Comparison of ENCODE assay signal across 15 cellular contexts in the genomic region with DNA sequence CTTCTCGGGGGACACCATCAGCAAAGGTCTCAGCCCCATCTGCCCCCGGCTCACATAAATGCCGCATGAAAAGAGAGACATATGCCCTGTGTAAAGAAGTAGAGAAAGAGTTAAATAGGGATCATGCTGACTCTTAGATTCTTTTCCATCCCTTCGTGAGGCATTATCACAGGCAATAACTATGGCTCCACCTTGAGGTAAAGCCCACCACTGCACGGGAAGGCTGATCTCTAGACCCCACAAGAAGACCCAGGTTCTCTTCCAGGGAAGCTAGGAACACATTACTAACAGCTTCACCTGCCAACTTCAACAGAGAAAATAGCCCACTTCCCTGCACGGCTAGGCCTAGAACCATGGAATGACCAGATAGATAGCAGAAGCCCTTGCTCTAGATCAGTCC. TPM values are rescaled to one million over a fixed set of nuclear protein-coding genes. Genes with fewer than 3 reads are reported as not detected.
DNase-seq lines count a peak whose midpoint lies in the region; ATAC-seq and TF ChIP-seq lines count a peak whose summit lies in the region.
"Had no signal": no experiment of that assay in that cellular context is flagged by ENCODE, and none has a peak within 500 bp of the region (broad histone marks: within the 10 kb centered on the region; RNA-seq: fewer than 3 reads in every experiment).

No MANE protein-coding gene starts in this region.

- TF ChIP-seq CTCF in AG04450 (IDR thresholded peaks at IDR 0.05; ENCODE audit: low read depth, low read length): peak; percentile 38
- peak; percentile 17; the same call in 1 of the 2 replicates for TF ChIP-seq CTCF in GM12874 (IDR thresholded peaks at IDR 0.05; ENCODE audit: insufficient read depth, low read depth, low read length)
- TF ChIP-seq CTCF in VCaP (conservative IDR thresholded peaks at IDR 0.05): peak; percentile 30
- peak; percentile 10 for TF ChIP-seq CTCF in hepatocyte (IDR thresholded peaks at IDR 0.05; ENCODE audit: poor library complexity)
- TF ChIP-seq CTCF in upper lobe of right lung (IDR thresholded peaks at IDR 0.05): no peak

- DNase-seq in AG04450 (ENCODE audit: low read depth, low spot score) (no peak), hepatocyte (ENCODE audit: low spot score) (no peak), MG63 (no peak), upper lobe of right lung (no peak)
- DNase-seq in activated CD8-positive, alpha-beta memory T cell treated with anti-CD3 and anti-CD28 coated beads, Interleukin-2, amount 50 U/mL, for 4 hours: no peak
- DNase-seq: activated B cell treated with CpG ODN at 0.5 μM for 24 hours; activated T-cell treated with anti-CD3 and anti-CD28 coated beads, Interleukin-2, amount 50 U/mL, for 4 hours; CD4-positive, alpha-beta memory T cell; NCI-H510A treated with DMSO at 0.1 percent for 48 hours; right cardiac atrium had no signal

- 76% methylated on average over 6 of the region's 6 CpGs for WGBS in hepatocyte (ENCODE audit: low lambda C conversion rate, missing lambda C conversion rate)

- no peaks in the 10 kb centered on the region for H3K9me2 ChIP-seq in hepatocyte (replicated peaks; ENCODE audit: insufficient read depth)

- H3K27me3 ChIP-seq in AG04450 (ENCODE audit: control insufficient read depth, insufficient read depth, low read length): no peaks in the 10 kb centered on the region
- H3K27me3 ChIP-seq in hepatocyte: no peaks in the 10 kb centered on the region
- H3K27me3 ChIP-seq in MG63: no peaks in the 10 kb centered on the region
- H3K27me3 ChIP-seq in upper lobe of right lung: no peaks in the 10 kb centered on the region
- H3K27me3 ChIP-seq: SJSA1 had no signal

- CTCF ChIA-PET in AG04450 (lab: Charles Lee): interaction anchor here (1.9 kb wide), 1 partner anchor 12 kb away, joined by 5 read pairs; no protein-coding TSS in a partner anchor

- POLR2A ChIA-PET in AG04450 (lab: Yijun Ruan, JAX): no interaction called here

- peaks cover 3% of the 10 kb centered on the region for H3K79me2 ChIP-seq in hepatocyte

- no peaks in the 10 kb centered on the region for H3K9me3 ChIP-seq in AG04450 (ENCODE audit: control insufficient read depth, insufficient read depth, low read length)
- no peaks in the 10 kb centered on the region for H3K9me3 ChIP-seq in hepatocyte (ENCODE audit: low read depth)
- no peaks in the 10 kb centered on the region for H3K9me3 ChIP-seq in MG63
- no peaks in the 10 kb centered on the region for H3K9me3 ChIP-seq in upper lobe of right lung
- H3K9me3 ChIP-seq: SJSA1 had no signal

- H3K4me3 ChIP-seq in AG04450 (ENCODE audit: low read depth, low read length) (no peak overlapping the region), hepatocyte (no peak overlapping the region), MG63 (no peak overlapping the region), upper lobe of right lung (no peak overlapping the region)
- H3K4me3 ChIP-seq: SJSA1 had no signal

- no peak overlapping the region for H3K27ac ChIP-seq in AG04450 (ENCODE audit: low read depth, low read length)
- H3K27ac ChIP-seq in VCaP: no peak overlapping the region
- no peak overlapping the region for H3K27ac ChIP-seq in hepatocyte
- no peak overlapping the region for H3K27ac ChIP-seq in upper lobe of right lung
- H3K27ac ChIP-seq: SJSA1 had no signal

- H3K4me1 ChIP-seq in hepatocyte (ENCODE audit: insufficient read depth) (no peaks in the 10 kb centered on the region), upper lobe of right lung (no peaks in the 10 kb centered on the region)
- H3K4me1 ChIP-seq: SJSA1 had no signal

- H4K20me1 ChIP-seq in hepatocyte (ENCODE audit: insufficient read depth, poor library complexity, severe bottlenecking): peaks cover 12% of the 10 kb centered on the region

- ATAC-seq in upper lobe of right lung: no peak
- ATAC-seq in GM21390 (IDR thresholded peaks at IDR 0.05; ENCODE audit: unreplicated experiment): no peak
- ATAC-seq: activated T-cell treated with anti-CD3 and anti-CD28 coated beads, Interleukin-2, amount 50 U/mL, for 4 hours; right cardiac atrium had no signal

- H3K36me3 ChIP-seq in hepatocyte (replicated peaks; ENCODE audit: insufficient read depth, low read depth) (no peaks in the 10 kb centered on the region), MG63 (peaks cover 92% of the 10 kb centered on the region), upper lobe of right lung (peaks cover 100% of the 10 kb centered on the region)

- H3K4me2 ChIP-seq in hepatocyte: no peak overlapping the region

- intact Hi-C loops in upper lobe of right lung (cut with DNase I): no loop called here

- no peak overlapping the region for H2AFZ ChIP-seq in hepatocyte

RNA-seq across cellular contexts. Expression of gene NOP2, which starts 14.1 kb away (rescaled TPM):
- polyA plus RNA-seq in AG04450 (2011; rRNA removed): 35.7 and 41.3 TPM in 2 replicates
- polyA minus RNA-seq in AG04450 (2011; rRNA and poly(A)+ RNA removed): 31.7 and 43.9 TPM in 2 replicates
- 36.1 and 40.3 TPM in 2 replicates for total RNA-seq in hepatocyte
- 37.8 and 38.1 TPM in 2 replicates for polyA plus RNA-seq in hepatocyte
- total RNA-seq in MG63 (2014; rRNA removed; shearing (Covaris generic); ENCODE audit: low replicate concordance): 64.5 and 90.4 TPM in 2 replicates
- total RNA-seq in upper lobe of right lung: 32.2 TPM

RNA-seq across cellular contexts. Expression of gene CHD4, which starts 25.0 kb away (rescaled TPM):
- 86.3 and 119 TPM in 2 replicates for polyA plus RNA-seq in AG04450 (2011; rRNA removed)
- polyA minus RNA-seq in AG04450 (2011; rRNA and poly(A)+ RNA removed): 235 and 284 TPM in 2 replicates
- total RNA-seq in hepatocyte: 181 and 211 TPM in 2 replicates
- polyA plus RNA-seq in hepatocyte: 74.1 and 108 TPM in 2 replicates
- 155 and 166 TPM in 2 replicates for total RNA-seq in MG63 (2014; rRNA removed; shearing (Covaris generic); ENCODE audit: low replicate concordance)
- 160 TPM for total RNA-seq in upper lobe of right lung

RNA-seq across cellular contexts. Expression of gene IFFO1, which starts 26.4 kb away (rescaled TPM):
- 23.8 and 24.2 TPM in 2 replicates for polyA plus RNA-seq in AG04450 (2011; rRNA removed)
- 17.8 and 18.2 TPM in 2 replicates for polyA minus RNA-seq in AG04450 (2011; rRNA and poly(A)+ RNA removed)
- 5.4 and 7.5 TPM in 2 replicates for total RNA-seq in hepatocyte
- 11.2 and 15.2 TPM in 2 replicates for polyA plus RNA-seq in hepatocyte
- 6.1 and 13.2 TPM in 2 replicates for total RNA-seq in MG63 (2014; rRNA removed; shearing (Covaris generic); ENCODE audit: low replicate concordance)
- 23.5 TPM for total RNA-seq in upper lobe of right lung

RNA-seq across cellular contexts. Expression of gene GAPDH, which starts 47.9 kb away (rescaled TPM):
- 9,160 and 11,356 TPM in 2 replicates for polyA plus RNA-seq in AG04450 (2011; rRNA removed)
- polyA minus RNA-seq in AG04450 (2011; rRNA and poly(A)+ RNA removed): 15,456 and 19,888 TPM in 2 replicates
- total RNA-seq in hepatocyte: 1,719 and 1,827 TPM in 2 replicates
- polyA plus RNA-seq in hepatocyte: 2,607 and 2,708 TPM in 2 replicates
- 4,502 and 8,561 TPM in 2 replicates for total RNA-seq in MG63 (2014; rRNA removed; shearing (Covaris generic); ENCODE audit: low replicate concordance)
- total RNA-seq in upper lobe of right lung: 736 TPM

RNA-seq across cellular contexts. Expression of gene LPAR5, which starts 53.6 kb away (rescaled TPM):
- polyA plus RNA-seq in AG04450 (2011; rRNA removed) (not detected in 2 replicates), hepatocyte (0.34 and 2.0 TPM in 2 replicates)
- not detected in 2 replicates for polyA minus RNA-seq in AG04450 (2011; rRNA and poly(A)+ RNA removed)
- total RNA-seq in hepatocyte (0.60 and 1.0 TPM in 2 replicates), upper lobe of right lung (2.5 TPM)
- 0.03 TPM in 1 of 2 replicates, not detected in the other for total RNA-seq in MG63 (2014; rRNA removed; shearing (Covaris generic); ENCODE audit: low replicate concordance)
- total RNA-seq: LHCN-M2, SJSA1 had no signal
